6 cellular contexts compared by ENCODE assay signal in genomic region chr22:18539994-18540393, GRCh38. TPM values are rescaled to one million over a fixed set of nuclear protein-coding genes. Genes with fewer than 3 reads are reported as not detected.
"Had no signal": no experiment of that assay in that cellular context is flagged by ENCODE, and none has a peak within 500 bp of the region (broad histone marks: within the 10 kb centered on the region; RNA-seq: fewer than 3 reads in every experiment).

No MANE protein-coding gene starts in this region.

RNA-seq across cellular contexts. Expression of gene TMEM191B, which starts 12.4 kb away (rescaled TPM):
- total RNA-seq: IMR-90 had no signal

RNA-seq across cellular contexts. Expression of gene GGTLC3, which starts 22.0 kb away (rescaled TPM):
- total RNA-seq: GM23338, H1, H9, HT-29, IMR-90, K562 had no signal
- polyA plus RNA-seq: GM23338, H1, IMR-90, K562 had no signal
